Comparison of ENCODE assay signal across 25 cellular contexts in genomic region chr11:24965780-24966179, GRCh38.
"Had no signal": no experiment of that assay in that cellular context is flagged by ENCODE, and none has a peak within 500 bp of the region (broad histone marks: within the 10 kb centered on the region; RNA-seq: fewer than 3 reads in every experiment).

No MANE protein-coding gene starts in this region.

- H3K36me3 ChIP-seq: ascending aorta, brain microvascular endothelial cell had no signal

- H3K4me1 ChIP-seq: ascending aorta had no signal

- DNase-seq: activated CD4-positive, alpha-beta T cell treated with anti-CD3 and anti-CD28 coated beads for 4 hours; activated CD8-positive, alpha-beta memory T cell treated with anti-CD3 and anti-CD28 coated beads, Interleukin-2, amount 50 U/mL, for 48 hours; activated CD8-positive, alpha-beta T cell treated with anti-CD3 and anti-CD28 coated beads, Interleukin-2, amount 10 ng/mL, durations not matched to agents 7 days and 5 days; activated effector memory CD4-positive, alpha-beta T cell treated with Interleukin-2 at 50 U/mL for 16 hours; activated naive CD4-positive, alpha-beta T cell treated with Interleukin-2 at 50 U/mL for 16 hours; activated naive CD8-positive, alpha-beta T cell treated with anti-CD3 and anti-CD28 coated beads, Interleukin-2, amount 50 U/mL, for 24 hours; activated T-cell treated with anti-CD3 and anti-CD28 coated beads, Interleukin-2, amount 50 U/mL, for 1 hour; amniotic stem cell; brain microvascular endothelial cell; IMR-90; Kasumi-1; KBM-7; NCI-H1048; NCI-H146; NCI-H187 treated with DMSO at 0.1 percent for 48 hours; NCI-H2081 treated with DMSO at 0.1 percent for 48 hours; NCI-H446; NCI-H524; PC-9; SIG-M5 had no signal

- H2AFZ ChIP-seq: PC-9 had no signal

- H3K27ac ChIP-seq: ascending aorta, brain microvascular endothelial cell, PC-9, SK-N-MC had no signal

- H3K4me3 ChIP-seq: ascending aorta, PC-9, SK-N-MC had no signal

- H3K9me3 Mint-ChIP-seq: activated naive CD8-positive, alpha-beta T cell treated with anti-CD3 and anti-CD28 coated beads, Interleukin-2, amount 50 U/mL, for 24 hours had no signal

- H3K4me3 Mint-ChIP-seq: activated CD8-positive, alpha-beta T cell treated with anti-CD3 and anti-CD28 coated beads, Interleukin-2, amount 10 ng/mL, durations not matched to agents 7 days and 5 days; activated naive CD8-positive, alpha-beta T cell treated with anti-CD3 and anti-CD28 coated beads, Interleukin-2, amount 50 U/mL, for 24 hours; T-helper 1 cell treated with Interleukin-12 subunit alpha and Interleukin-12 subunit beta and Interleukin-4 antibody, amounts not matched to agents 30 μg/mL and 1 μg/mL, for 36 hours had no signal

- H3K27ac Mint-ChIP-seq: activated CD8-positive, alpha-beta T cell treated with anti-CD3 and anti-CD28 coated beads, Interleukin-2, amount 10 ng/mL, durations not matched to agents 7 days and 5 days; activated naive CD4-positive, alpha-beta T cell treated with anti-CD3 and anti-CD28 coated beads, Interleukin-2, amount 50 U/mL, for 72 hours; activated naive CD8-positive, alpha-beta T cell treated with anti-CD3 and anti-CD28 coated beads, Interleukin-2, amount 50 U/mL, for 24 hours; T-helper 1 cell treated with Interleukin-12 subunit alpha and Interleukin-12 subunit beta and Interleukin-4 antibody, amounts not matched to agents 30 μg/mL and 1 μg/mL, for 36 hours had no signal

- H3K9me3 ChIP-seq: ascending aorta had no signal

- H3K4me1 Mint-ChIP-seq: activated naive CD8-positive, alpha-beta T cell treated with anti-CD3 and anti-CD28 coated beads, Interleukin-2, amount 50 U/mL, for 24 hours had no signal

- H3K27me3 ChIP-seq: ascending aorta, brain microvascular endothelial cell had no signal

- ATAC-seq: activated CD4-positive, CD25-positive, alpha-beta regulatory T cell treated with anti-CD3 and anti-CD28 coated beads, Interleukin-2, amount 50 U/mL, for 24 hours; activated CD8-positive, alpha-beta T cell treated with anti-CD3 and anti-CD28 coated beads, Interleukin-2, amount 10 ng/mL, durations not matched to agents 7 days and 5 days; activated naive CD4-positive, alpha-beta T cell treated with anti-CD3 and anti-CD28 coated beads, Interleukin-2, amount 50 U/mL, for 72 hours; activated naive CD8-positive, alpha-beta T cell treated with anti-CD3 and anti-CD28 coated beads, Interleukin-2, amount 50 U/mL, for 24 hours had no signal

- H3K4me2 ChIP-seq: PC-9 had no signal

- H3K27me3 Mint-ChIP-seq: activated naive CD8-positive, alpha-beta T cell treated with anti-CD3 and anti-CD28 coated beads, Interleukin-2, amount 50 U/mL, for 24 hours had no signal
